In the genomic region with DNA sequence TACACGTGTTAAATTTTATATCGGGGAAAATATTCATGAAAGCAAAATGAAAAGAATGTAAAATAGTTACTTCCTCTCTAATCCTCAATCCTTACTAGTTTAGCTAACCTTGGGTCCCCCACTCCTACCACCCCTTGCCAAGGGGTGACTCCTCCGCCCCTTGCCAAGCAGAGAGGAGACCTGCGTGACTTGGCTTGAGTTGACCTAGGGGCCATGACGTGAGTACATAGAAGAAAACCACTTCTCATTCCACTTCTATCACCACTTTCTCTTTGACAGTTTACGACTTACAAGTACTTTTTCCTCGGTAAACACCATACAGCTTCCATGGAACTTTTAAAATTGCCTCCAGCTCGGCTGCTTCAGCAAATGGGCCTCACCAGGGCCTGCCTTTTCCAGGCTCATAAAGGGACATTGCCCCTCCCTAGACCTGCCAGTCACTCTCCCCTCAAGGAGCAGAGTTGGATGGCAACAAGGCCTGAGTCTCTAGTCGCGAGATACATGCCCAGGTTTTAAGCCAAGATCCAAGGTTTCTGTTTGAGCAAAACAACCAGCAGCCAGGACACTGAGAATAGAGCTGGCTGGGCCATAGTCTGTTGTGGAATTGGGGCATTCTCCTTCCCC, we compare ENCODE assay signal across 12 cellular contexts.
"Had no signal": no experiment of that assay in that cellular context is flagged by ENCODE, and none has a peak within 500 bp of the region (broad histone marks: within the 10 kb centered on the region; RNA-seq: fewer than 3 reads in every experiment).

No MANE protein-coding gene starts in this region.

- H3K9me3 ChIP-seq: gastroesophageal sphincter, heart right ventricle, right atrium auricular region, SK-N-SH, transverse colon had no signal

- H3K4me1 ChIP-seq: gastroesophageal sphincter, right atrium auricular region, transverse colon had no signal

- ATAC-seq: heart right ventricle had no signal

- H3K4me3 ChIP-seq: cardiac muscle cell, gastroesophageal sphincter, heart right ventricle, right atrium auricular region, transverse colon had no signal

- DNase-seq: activated CD4-positive, CD25-positive, alpha-beta regulatory T cell treated with anti-CD3 and anti-CD28 coated beads, Interleukin-2, amount 50 U/mL, for 72 hours; heart right ventricle; midbrain; transverse colon had no signal

- H3K9me3 Mint-ChIP-seq: activated T-cell treated with anti-CD3 and anti-CD28 coated beads, Interleukin-2, amount 50 U/mL, for 4 hours had no signal

- H3K27me3 ChIP-seq: cardiac muscle cell, gastroesophageal sphincter, heart right ventricle, right atrium auricular region, transverse colon had no signal

- H3K4me3 Mint-ChIP-seq: activated T-cell treated with anti-CD3 and anti-CD28 coated beads, Interleukin-2, amount 50 U/mL, for 4 hours had no signal

- H3K9ac ChIP-seq: SK-N-SH had no signal

- H3K36me3 ChIP-seq: cardiac muscle cell, right atrium auricular region, transverse colon had no signal

- H3K27ac ChIP-seq: cardiac muscle cell, gastroesophageal sphincter, heart right ventricle, right atrium auricular region, transverse colon had no signal

- FAIRE-seq: colon, endometrium, small intestine had no signal
